In the genomic region with DNA sequence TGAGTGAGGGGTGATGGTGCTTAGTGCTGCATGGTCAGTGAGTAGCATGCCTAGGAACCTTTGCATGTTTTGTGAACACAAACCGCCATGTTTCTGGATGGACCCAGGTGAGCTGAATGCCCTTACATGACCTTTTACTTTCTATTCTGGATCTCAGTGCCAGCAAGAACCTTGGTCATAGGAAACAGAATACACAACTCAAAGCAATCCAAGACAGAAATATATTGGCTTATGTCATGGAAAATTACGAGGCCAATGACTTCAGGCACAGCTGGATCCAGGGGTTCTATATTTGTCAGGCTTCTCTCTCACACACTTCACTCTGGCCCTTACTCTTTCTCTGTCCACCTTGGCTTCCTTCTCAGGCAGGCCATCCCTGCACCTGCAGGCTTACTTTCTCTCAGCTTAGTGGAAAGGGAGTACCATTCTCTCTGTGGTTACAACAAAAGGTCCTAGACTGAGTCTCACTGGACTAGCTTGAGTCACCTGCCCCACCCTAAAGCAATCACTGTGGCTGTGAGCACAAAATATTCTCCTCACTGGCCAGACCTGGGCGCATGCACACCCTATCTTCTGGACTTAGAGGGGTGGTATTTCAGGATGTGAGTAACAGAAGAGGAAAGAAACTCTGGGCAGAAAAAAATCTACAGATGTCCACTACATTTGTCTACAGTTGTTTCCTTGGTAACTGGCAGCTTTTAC, we compare ENCODE assay signal across 10 cellular contexts. TPM values are rescaled to one million over a fixed set of nuclear protein-coding genes. Genes with fewer than 3 reads are reported as not detected.
DNase-seq lines count a peak whose midpoint lies in the region; ATAC-seq, FAIRE-seq and TF ChIP-seq lines count a peak whose summit lies in the region.
"Had no signal": no experiment of that assay in that cellular context is flagged by ENCODE, and none has a peak within 500 bp of the region (broad histone marks: within the 10 kb centered on the region; RNA-seq: fewer than 3 reads in every experiment).

No MANE protein-coding gene starts in this region.

- CTCF ChIA-PET in HepG2 (lab: Yijun Ruan, JAX; ENCODE audit: low intra/inter-chr PET ratio, low total read pairs) = no interaction called here

- H3K4me2 ChIP-seq in HepG2 (ENCODE audit: low read depth, low read length) = no peak overlapping the region

- DNase-seq in AG20443 (ENCODE audit: low spot score) (peak; percentile 53), HT-29 (ENCODE audit: low spot score) (peak; percentile 16), adipocyte (ENCODE audit: low read depth) (peak; percentile 23), HepG2 (ENCODE audit: low spot score) (no peak), GM19240 (ENCODE audit: insufficient read length, low spot score) (no peak), NCI-H2029 treated with DMSO at 0.1 percent for 48 hours (lab: John Stamatoyannopoulos, UW) (no peak), DMS 273 treated with DMSO at 0.1 percent for 48 hours (lab: John Stamatoyannopoulos, UW) (no peak)
- DNase-seq: anterior cingulate cortex, NCI-H2081 had no signal

- H4K20me1 ChIP-seq in HepG2 (ENCODE audit: insufficient read depth, low read length) = no peaks in the 10 kb centered on the region

- no peak for FAIRE-seq in HepG2 (lab: Jason Lieb, UNC)

- H3K9ac ChIP-seq in adipocyte (ENCODE audit: low read length) (no peak overlapping the region), HepG2 (ENCODE audit: insufficient read depth, low read depth, low read length) (no peak overlapping the region)

- H3K9me3 ChIP-seq in adipocyte (ENCODE audit: control insufficient read depth, low read length) = no peaks in the 10 kb centered on the region
- no peaks in the 10 kb centered on the region for H3K9me3 ChIP-seq in HepG2 (ENCODE audit: low read length)

- H2AFZ ChIP-seq in HepG2 (ENCODE audit: low read length) = no peak overlapping the region

- in situ Hi-C loops in HepG2 (cut with HindIII; ENCODE audit: extremely low pct_ligation_motif_present, low pct_unique_long_range_greater_than_20kb) = no loop called here

- H3K27me3 ChIP-seq in adipocyte (replicated peaks; ENCODE audit: control insufficient read depth, insufficient read depth, low read length) (no peaks in the 10 kb centered on the region), HepG2 (ENCODE audit: control insufficient read depth in 1 of 2, insufficient read depth in 2 of 2, low read length in 2 of 2) (peaks cover 0 to 30% of the 10 kb centered on the region in 2 experiments; a peak in 3 of 5 replicates)

- POLR2A ChIA-PET in HepG2 (lab: Yijun Ruan, JAX) = no interaction called here

- BruUV-seq in HepG2 (replicated peaks; lab: Mats Ljungman, UMichigan) = no TSS peak

- peaks cover 11% of the 10 kb centered on the region for H3K4me1 ChIP-seq in adipocyte (ENCODE audit: control insufficient read depth, insufficient read depth, low read length)
- no peaks in the 10 kb centered on the region for H3K4me1 ChIP-seq in HepG2 (ENCODE audit: insufficient read depth, low read length)

- TF ChIP-seq CTCF in HepG2 (CRISPR knock-in tag; IDR thresholded peaks at IDR 0.05) = no peak

- no peak for TF ChIP-seq POLR2A in HepG2 (IDR thresholded peaks at IDR 0.05; ENCODE audit: insufficient read depth in 1 of 2, low read depth in 2 of 2, low read length in 2 of 2)

- WGBS in HepG2 (ENCODE audit: low lambda C conversion rate) = 60% methylated on average over 3 of the region's 3 CpGs

- H3K79me2 ChIP-seq in HepG2 (ENCODE audit: insufficient read depth, low read length) = no peaks in the 10 kb centered on the region

- H3K36me3 ChIP-seq in adipocyte (ENCODE audit: control insufficient read depth, insufficient read depth, low read length, severe bottlenecking) (peaks cover 4% of the 10 kb centered on the region), HepG2 (replicated peaks in 1 of 2; ENCODE audit: control insufficient read depth in 1 of 2, insufficient read depth in 2 of 2, low read length in 2 of 2) (no peaks in the 10 kb centered on the region)

- H3K4me3 ChIP-seq in adipocyte (ENCODE audit: low read length) (no peak overlapping the region), HepG2 (replicated peaks in 1 of 3; ENCODE audit: insufficient read depth in 1 of 3, low read depth in 2 of 3, low read length in 3 of 3) (no peak overlapping the region)

- intact Hi-C loops in HepG2 (cut with micrococcal nuclease; ENCODE audit: unreplicated experiment) = no loop called here

- H3K27ac ChIP-seq in HepG2 (ENCODE audit: extremely low read length, insufficient read depth, low read length) = no peak overlapping the region

- TF ChIP-seq RAD21 in HepG2 (CRISPR knock-in tag; IDR thresholded peaks at IDR 0.05) = no peak

- TF ChIP-seq EP300 in HepG2 (IDR thresholded peaks at IDR 0.05; ENCODE audit: low read depth in 2 of 2, low read length in 2 of 2) = no peak
- TF ChIP-seq EP300 in HepG2 (CRISPR knock-in tag; IDR thresholded peaks at IDR 0.05; ENCODE audit: borderline replicate concordance) = no peak

- ATAC-seq in HepG2 (no peak), GM19467 (IDR thresholded peaks at IDR 0.05; ENCODE audit: unreplicated experiment) (no peak)

TF ChIP-seq in HepG2, 621 proteins besides CTCF, POLR2A, EP300 and RAD21:
- TF ChIP-seq HNRNPK (IDR thresholded peaks at IDR 0.05; ENCODE audit: low read depth, low read length, poor library complexity, severe bottlenecking) (peak; percentile 62), ZNF329 (CRISPR knock-in tag; IDR thresholded peaks at IDR 0.05; ENCODE audit: low read depth) (peak; percentile 96)
- TF ChIP-seq, protein P1, sequence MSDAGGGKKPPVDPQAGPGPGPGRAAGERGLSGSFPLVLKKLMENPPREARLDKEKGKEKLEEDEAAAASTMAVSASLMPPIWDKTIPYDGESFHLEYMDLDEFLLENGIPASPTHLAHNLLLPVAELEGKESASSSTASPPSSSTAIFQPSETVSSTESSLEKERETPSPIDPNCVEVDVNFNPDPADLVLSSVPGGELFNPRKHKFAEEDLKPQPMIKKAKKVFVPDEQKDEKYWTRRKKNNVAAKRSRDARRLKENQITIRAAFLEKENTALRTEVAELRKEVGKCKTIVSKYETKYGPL (CRISPR knock-in tag; IDR thresholded peaks at IDR 0.05) = no peak

RNA-seq across cellular contexts. Expression of a gene that starts 20.4 kb away (rescaled TPM):
- total RNA-seq in HT-29 (2014; rRNA removed; shearing (Covaris generic)) = 40.5 and 44.2 TPM in 2 replicates
- total RNA-seq in HepG2 (2016; rRNA removed; fragmentation: Illumina TruSeq; extraction: Trizol) = 8.0 and 10.6 TPM in 2 replicates
- total RNA-seq in HepG2 (2016; cell fraction: cytosol; rRNA removed; fragmentation: Illumina TruSeq; extraction: Trizol; ENCODE audit: low read depth) = 10.8 and 13.6 TPM in 2 replicates
- 8.2 and 9.0 TPM in 2 replicates for total RNA-seq in HepG2 (2016; cell fraction: insoluble cytoplasmic fraction; rRNA removed; fragmentation: Illumina TruSeq; extraction: Trizol)
- 20.7 and 21.8 TPM in 2 replicates for total RNA-seq in HepG2 (2016; cell fraction: membrane; rRNA removed; fragmentation: Illumina TruSeq; extraction: Trizol)
- 5.8 and 6.8 TPM in 2 replicates for total RNA-seq in HepG2 (2016; cell fraction: nucleus; rRNA removed; fragmentation: Illumina TruSeq; extraction: Trizol)
- polyA plus RNA-seq in HepG2 (2011; rRNA removed) = 23.3 and 33.2 TPM in 2 replicates
- 24.9 and 25.8 TPM in 2 replicates for polyA plus RNA-seq in HepG2 (2011; cell fraction: cytosol; rRNA removed)
- 13.9 and 16.9 TPM in 2 replicates for polyA plus RNA-seq in HepG2 (2011; cell fraction: nucleus; rRNA removed)
- polyA plus RNA-seq in HepG2 (2012) = 6.6 and 13.1 TPM in 2 replicates
- 21.1 and 23.1 TPM in 2 replicates for polyA plus RNA-seq in HepG2 (2016; cell fraction: cytosol; fragmentation: Illumina TruSeq; extraction: Trizol; ENCODE audit: low read depth)
- 12.5 and 15.2 TPM in 2 replicates for polyA plus RNA-seq in HepG2 (2016; cell fraction: insoluble cytoplasmic fraction; fragmentation: Illumina TruSeq; extraction: Trizol; ENCODE audit: low read depth)
- 35.9 and 37.0 TPM in 2 replicates for polyA plus RNA-seq in HepG2 (2016; cell fraction: membrane; fragmentation: Illumina TruSeq; extraction: Trizol; ENCODE audit: low read depth)
- 13.9 and 15.0 TPM in 2 replicates for polyA plus RNA-seq in HepG2 (2016; cell fraction: nucleus; fragmentation: Illumina TruSeq; extraction: Trizol; ENCODE audit: insufficient read depth, low read depth)
- polyA minus RNA-seq in HepG2 (2011; rRNA and poly(A)+ RNA removed; ENCODE audit: low replicate concordance) = 37.9 and 50.4 TPM in 2 replicates
- 6.5 and 10.1 TPM in 2 replicates for polyA minus RNA-seq in HepG2 (2011; cell fraction: cytosol; rRNA and poly(A)+ RNA removed)
- polyA minus RNA-seq in HepG2 (2011; cell fraction: nucleus; rRNA and poly(A)+ RNA removed) = 6.3 and 10.9 TPM in 2 replicates

Comparison
In these comparisons a context has a peak if more than half of its experiments do, and no peak if none do; other contexts are left out.
1. DNase-seq: peak in AG20443 (single experiment), HT-29 (single experiment) and adipocyte (single experiment); none in HepG2 (single experiment), GM19240 (single experiment), NCI-H2029 treated with DMSO at 0.1 percent for 48 hours (single experiment) and DMS 273 treated with DMSO at 0.1 percent for 48 hours (single experiment).